In genomic region chr2:73176205-73176880, GRCh38 we compare ENCODE assay signal across 8 cellular contexts. TPM values are rescaled to one million over a fixed set of nuclear protein-coding genes. Genes with fewer than 3 reads are reported as not detected.
DNase-seq lines count a peak whose midpoint lies in the region; ATAC-seq lines count a peak whose summit lies in the region.

No MANE protein-coding gene starts in this region.

- H3K4me1 Mint-ChIP-seq in activated T-helper 1 cell treated with anti-CD3 and anti-CD28 coated beads, Interleukin-12 subunit alpha, Interleukin-12 subunit beta, Interleukin-2, Interleukin-4 antibody, amounts not matched to agents 30 ng/mL and 10 ng/mL and 1 ng/mL, durations not matched to agents 14 hours and 24 hours and 36 hours (ENCODE audit: low read depth): peaks cover 26% of the 10 kb centered on the region

- peak; percentile 19 for ATAC-seq in left ventricle myocardium superior

- peak overlapping the region; percentile 79 for H3K4me3 ChIP-seq in skeletal muscle satellite cell (ENCODE audit: low read length)

- H3K9me3 Mint-ChIP-seq in activated T-helper 1 cell treated with anti-CD3 and anti-CD28 coated beads, Interleukin-12 subunit alpha, Interleukin-12 subunit beta, Interleukin-2, Interleukin-4 antibody, amounts not matched to agents 30 ng/mL and 10 ng/mL and 1 ng/mL, durations not matched to agents 14 hours and 24 hours and 36 hours: no peaks in the 10 kb centered on the region

- peak overlapping the region; percentile 72 for H3K27ac Mint-ChIP-seq in activated T-helper 1 cell treated with anti-CD3 and anti-CD28 coated beads, Interleukin-12 subunit alpha, Interleukin-12 subunit beta, Interleukin-2, Interleukin-4 antibody, amounts not matched to agents 30 ng/mL and 10 ng/mL and 1 ng/mL, durations not matched to agents 14 hours and 24 hours and 36 hours

- peaks cover 24% of the 10 kb centered on the region for H3K4me1 ChIP-seq in skeletal muscle satellite cell (ENCODE audit: control insufficient read depth, insufficient read depth, low read length)

- peak overlapping the region; percentile 84 for H3K4me3 Mint-ChIP-seq in activated T-helper 1 cell treated with anti-CD3 and anti-CD28 coated beads, Interleukin-12 subunit alpha, Interleukin-12 subunit beta, Interleukin-2, Interleukin-4 antibody, amounts not matched to agents 30 ng/mL and 10 ng/mL and 1 ng/mL, durations not matched to agents 14 hours and 24 hours and 36 hours

- no peaks in the 10 kb centered on the region for H3K36me3 Mint-ChIP-seq in activated T-helper 1 cell treated with anti-CD3 and anti-CD28 coated beads, Interleukin-12 subunit alpha, Interleukin-12 subunit beta, Interleukin-2, Interleukin-4 antibody, amounts not matched to agents 30 ng/mL and 10 ng/mL and 1 ng/mL, durations not matched to agents 14 hours and 24 hours and 36 hours (ENCODE audit: low read depth)

- no peaks in the 10 kb centered on the region for H3K9me3 ChIP-seq in skeletal muscle satellite cell (replicated peaks; ENCODE audit: low read length)

- peaks cover 62% of the 10 kb centered on the region for H3K27me3 ChIP-seq in skeletal muscle satellite cell (ENCODE audit: control insufficient read depth, insufficient read depth, low read length)

- H3K4me2 ChIP-seq in skeletal muscle satellite cell (ENCODE audit: low read length): peak overlapping the region; percentile 92

- H3K36me3 ChIP-seq in skeletal muscle satellite cell (ENCODE audit: insufficient read depth, low read length): no peaks in the 10 kb centered on the region

- peaks cover 50% of the 10 kb centered on the region for H3K27me3 Mint-ChIP-seq in activated T-helper 1 cell treated with anti-CD3 and anti-CD28 coated beads, Interleukin-12 subunit alpha, Interleukin-12 subunit beta, Interleukin-2, Interleukin-4 antibody, amounts not matched to agents 30 ng/mL and 10 ng/mL and 1 ng/mL, durations not matched to agents 14 hours and 24 hours and 36 hours (ENCODE audit: insufficient read depth)

- intact Hi-C loops in activated T-helper 1 cell treated with anti-CD3 and anti-CD28 coated beads, Interleukin-12 subunit alpha, Interleukin-12 subunit beta, Interleukin-2, Interleukin-4 antibody, amounts not matched to agents 30 ng/mL and 10 ng/mL and 1 ng/mL, durations not matched to agents 14 hours and 24 hours and 36 hours (cut with micrococcal nuclease): loop anchor here (2.0 to 10.0 kb wide), 4 partner anchors 14 to 1478 kb away; partner anchors contain the start of genes RAB11FIP5 and SEMA4F
- intact Hi-C loops in left ventricle myocardium superior (cut with micrococcal nuclease) (no loop called here), posterior cingulate gyrus (cut with DNase I) (loop anchor here (5.0 kb wide), 2 partner anchors 184 to 284 kb away; no protein-coding TSS in a partner anchor)

- peak overlapping the region; percentile 74 for H3K9ac ChIP-seq in skeletal muscle satellite cell (ENCODE audit: low read depth, low read length)

- DNase-seq in activated T-cell treated with anti-CD3 and anti-CD28 coated beads for 4 hours: peak; percentile 5
- no peak for DNase-seq in activated T-cell treated with anti-CD3 and anti-CD28 coated beads, Interleukin-2, amount 50 U/mL, for 48 hours
- no peak for DNase-seq in activated T-helper 1 cell treated with anti-CD3 and anti-CD28 coated beads, Interleukin-12 subunit alpha, Interleukin-12 subunit beta, Interleukin-2, Interleukin-4 antibody, amounts not matched to agents 30 ng/mL and 10 ng/mL and 1 ng/mL, durations not matched to agents 14 hours and 24 hours and 36 hours (ENCODE audit: low spot score)
- DNase-seq in left ventricle myocardium superior: peak; percentile 41
- DNase-seq in posterior cingulate gyrus: no peak
- DNase-seq in NCI-H2081 (lab: John Stamatoyannopoulos, UW): no peak
- no peak for DNase-seq in putamen (ENCODE audit: low spot score)

RNA-seq across cellular contexts. Expression of gene NOTO, which starts 26.0 kb away (rescaled TPM):
- not detected in 2 replicates for total RNA-seq in activated T-helper 1 cell treated with anti-CD3 and anti-CD28 coated beads, Interleukin-12 subunit alpha, Interleukin-12 subunit beta, Interleukin-2, Interleukin-4 antibody, amounts not matched to agents 30 ng/mL and 10 ng/mL and 1 ng/mL, durations not matched to agents 14 hours and 24 hours and 36 hours
- not detected for total RNA-seq in left ventricle myocardium superior
- not detected in 2 replicates for total RNA-seq in skeletal muscle satellite cell (2012; rRNA removed)

RNA-seq across cellular contexts. Expression of gene SMYD5, which starts 37.7 kb away (rescaled TPM):
- total RNA-seq in activated T-helper 1 cell treated with anti-CD3 and anti-CD28 coated beads, Interleukin-12 subunit alpha, Interleukin-12 subunit beta, Interleukin-2, Interleukin-4 antibody, amounts not matched to agents 30 ng/mL and 10 ng/mL and 1 ng/mL, durations not matched to agents 14 hours and 24 hours and 36 hours: 58.5 and 62.3 TPM in 2 replicates
- total RNA-seq in left ventricle myocardium superior: 15.4 TPM
- total RNA-seq in skeletal muscle satellite cell (2012; rRNA removed): 15.7 and 21.6 TPM in 2 replicates

RNA-seq across cellular contexts. Expression of gene PRADC1, which starts 56.7 kb away (rescaled TPM):
- 16.6 and 18.6 TPM in 2 replicates for total RNA-seq in activated T-helper 1 cell treated with anti-CD3 and anti-CD28 coated beads, Interleukin-12 subunit alpha, Interleukin-12 subunit beta, Interleukin-2, Interleukin-4 antibody, amounts not matched to agents 30 ng/mL and 10 ng/mL and 1 ng/mL, durations not matched to agents 14 hours and 24 hours and 36 hours
- total RNA-seq in left ventricle myocardium superior: 97.7 TPM
- 15.0 and 28.2 TPM in 2 replicates for total RNA-seq in skeletal muscle satellite cell (2012; rRNA removed)

RNA-seq across cellular contexts. Expression of gene CCT7, which starts 57.8 kb away (rescaled TPM):
- total RNA-seq in activated T-helper 1 cell treated with anti-CD3 and anti-CD28 coated beads, Interleukin-12 subunit alpha, Interleukin-12 subunit beta, Interleukin-2, Interleukin-4 antibody, amounts not matched to agents 30 ng/mL and 10 ng/mL and 1 ng/mL, durations not matched to agents 14 hours and 24 hours and 36 hours: 631 and 648 TPM in 2 replicates
- 216 TPM for total RNA-seq in left ventricle myocardium superior
- total RNA-seq in skeletal muscle satellite cell (2012; rRNA removed): 333 and 363 TPM in 2 replicates

Comparison
In these comparisons a context has a peak if more than half of its experiments do, and no peak if none do; other contexts are left out.
1. DNase-seq: peak in activated T-cell treated with anti-CD3 and anti-CD28 coated beads for 4 hours (single experiment) and left ventricle myocardium superior (single experiment); none in activated T-cell treated with anti-CD3 and anti-CD28 coated beads, Interleukin-2, amount 50 U/mL, for 48 hours (0 of 2), activated T-helper 1 cell treated with anti-CD3 and anti-CD28 coated beads, Interleukin-12 subunit alpha, Interleukin-12 subunit beta, Interleukin-2, Interleukin-4 antibody, amounts not matched to agents 30 ng/mL and 10 ng/mL and 1 ng/mL, durations not matched to agents 14 hours and 24 hours and 36 hours (single experiment), posterior cingulate gyrus (0 of 10), NCI-H2081 (0 of 2) and putamen (single experiment).